In the genomic region with DNA sequence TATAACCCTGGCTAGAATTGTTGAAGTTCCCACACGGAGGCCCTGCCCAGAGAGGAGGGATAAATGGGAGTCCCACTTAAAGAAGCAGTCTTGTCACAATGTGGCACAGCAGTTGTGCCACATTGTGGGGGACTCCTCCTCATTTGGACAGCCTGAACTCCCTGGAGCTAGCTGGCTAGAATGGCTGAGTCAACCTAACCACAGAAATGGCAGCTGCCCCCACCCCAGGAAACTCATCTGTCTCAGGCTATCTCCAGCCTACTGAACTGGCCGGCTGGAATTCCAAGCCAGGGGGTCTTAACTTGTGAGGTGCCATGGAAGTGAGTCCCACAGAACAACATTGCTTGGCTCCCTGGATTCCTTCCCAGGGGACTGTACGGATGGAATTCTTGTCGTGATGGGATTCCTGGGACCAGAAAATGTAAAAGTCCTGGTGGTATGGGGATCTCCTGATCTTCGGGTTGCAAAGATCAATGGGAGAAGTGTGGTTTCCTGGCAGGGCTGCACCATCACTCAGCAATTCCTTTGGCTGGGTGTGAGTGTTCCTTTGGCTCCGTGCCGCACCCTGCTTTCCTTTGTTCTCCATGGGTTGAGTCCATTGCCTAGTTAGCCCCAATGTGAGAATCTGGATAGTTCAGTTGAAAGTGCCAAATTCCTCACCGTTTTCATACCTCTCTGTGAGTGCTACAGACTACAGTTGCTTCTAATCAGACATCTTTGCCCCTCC, we compare ENCODE assay signal across 25 cellular contexts.
"Had no signal": no experiment of that assay in that cellular context is flagged by ENCODE, and none has a peak within 500 bp of the region (broad histone marks: within the 10 kb centered on the region; RNA-seq: fewer than 3 reads in every experiment).

No MANE protein-coding gene starts in this region.

- H3K4me1 ChIP-seq: left ventricle myocardium inferior, prostate gland, spleen, upper lobe of left lung had no signal

- ATAC-seq: activated CD4-positive, alpha-beta T cell treated with anti-CD3 and anti-CD28 coated beads for 36 hours; esophagus mucosa; natural killer cell; WTC11 had no signal

- H3K4me3 ChIP-seq: hepatocyte, left ventricle myocardium inferior, prostate gland, spleen, upper lobe of left lung had no signal

- H3K27me3 Mint-ChIP-seq: activated CD4-positive, alpha-beta T cell treated with anti-CD3 and anti-CD28 coated beads for 36 hours; activated naive CD8-positive, alpha-beta T cell treated with anti-CD3 and anti-CD28 coated beads, Interleukin-2, amount 10 ng/mL, durations not matched to agents 7 days and 5 days; central memory CD8-positive, alpha-beta T cell had no signal

- DNase-seq: activated CD4-positive, alpha-beta T cell treated with anti-CD3 and anti-CD28 coated beads for 36 hours; activated CD4-positive, alpha-beta T cell treated with anti-CD3 and anti-CD28 coated beads, Interleukin-2, amount 50 U/mL, for 48 hours; activated CD8-positive, alpha-beta memory T cell treated with anti-CD3 and anti-CD28 coated beads, Interleukin-2, amount 50 U/mL, for 48 hours; activated effector memory CD4-positive, alpha-beta T cell treated with Interleukin-2 at 50 U/mL for 16 hours; activated naive CD4-positive, alpha-beta T cell treated with anti-CD3 and anti-CD28 coated beads for 36 hours; activated naive CD8-positive, alpha-beta T cell treated with anti-CD3 and anti-CD28 coated beads, Interleukin-2, amount 10 ng/mL, durations not matched to agents 7 days and 5 days; activated T-cell treated with anti-CD3 and anti-CD28 coated beads, Interleukin-2, amount 50 U/mL, for 48 hours; amniotic stem cell; effector memory CD4-positive, alpha-beta T cell; foreskin melanocyte; glutamatergic neuron; immature natural killer cell; left ventricle myocardium inferior; natural killer cell; spleen; stimulated activated CD4-positive, alpha-beta T cell treated with anti-CD3 and anti-CD28 coated beads, Interleukin-4, amount 100 ng/mL, for 1 hour; stimulated activated naive CD4-positive, alpha-beta T cell; T-helper 9 cell; upper lobe of left lung had no signal

- H3K4me3 Mint-ChIP-seq: activated CD4-positive, alpha-beta T cell treated with anti-CD3 and anti-CD28 coated beads for 36 hours; activated naive CD4-positive, alpha-beta T cell treated with anti-CD3 and anti-CD28 coated beads for 36 hours; activated naive CD8-positive, alpha-beta T cell treated with anti-CD3 and anti-CD28 coated beads, Interleukin-2, amount 10 ng/mL, durations not matched to agents 7 days and 5 days; brain; central memory CD8-positive, alpha-beta T cell; immature natural killer cell; natural killer cell; WTC11 had no signal

- H3K27ac Mint-ChIP-seq: activated CD4-positive, alpha-beta T cell treated with anti-CD3 and anti-CD28 coated beads for 36 hours; activated naive CD4-positive, alpha-beta T cell treated with anti-CD3 and anti-CD28 coated beads for 36 hours; activated naive CD8-positive, alpha-beta T cell treated with anti-CD3 and anti-CD28 coated beads, Interleukin-2, amount 10 ng/mL, durations not matched to agents 7 days and 5 days; brain; immature natural killer cell; natural killer cell; WTC11 had no signal

- H2AFZ ChIP-seq: hepatocyte had no signal

- H3K4me1 Mint-ChIP-seq: activated CD4-positive, alpha-beta T cell treated with anti-CD3 and anti-CD28 coated beads for 36 hours; activated naive CD8-positive, alpha-beta T cell treated with anti-CD3 and anti-CD28 coated beads, Interleukin-2, amount 10 ng/mL, durations not matched to agents 7 days and 5 days; central memory CD8-positive, alpha-beta T cell; immature natural killer cell; natural killer cell; WTC11 had no signal

- H3K9me3 ChIP-seq: prostate gland, upper lobe of left lung had no signal

- H3K4me2 ChIP-seq: hepatocyte had no signal

- H3K27me3 ChIP-seq: hepatocyte, spleen, upper lobe of left lung had no signal

- H3K9me3 Mint-ChIP-seq: WTC11 had no signal

- H3K27ac ChIP-seq: hepatocyte, left ventricle myocardium inferior, prostate gland, spleen, upper lobe of left lung had no signal

- H3K36me3 ChIP-seq: left ventricle myocardium inferior, prostate gland, spleen, upper lobe of left lung had no signal

- H3K79me2 ChIP-seq: hepatocyte had no signal

- H3K36me3 Mint-ChIP-seq: activated naive CD8-positive, alpha-beta T cell treated with anti-CD3 and anti-CD28 coated beads, Interleukin-2, amount 10 ng/mL, durations not matched to agents 7 days and 5 days; brain; WTC11 had no signal
